Comparison of ENCODE assay signal across 1 cellular context in the genomic region with DNA sequence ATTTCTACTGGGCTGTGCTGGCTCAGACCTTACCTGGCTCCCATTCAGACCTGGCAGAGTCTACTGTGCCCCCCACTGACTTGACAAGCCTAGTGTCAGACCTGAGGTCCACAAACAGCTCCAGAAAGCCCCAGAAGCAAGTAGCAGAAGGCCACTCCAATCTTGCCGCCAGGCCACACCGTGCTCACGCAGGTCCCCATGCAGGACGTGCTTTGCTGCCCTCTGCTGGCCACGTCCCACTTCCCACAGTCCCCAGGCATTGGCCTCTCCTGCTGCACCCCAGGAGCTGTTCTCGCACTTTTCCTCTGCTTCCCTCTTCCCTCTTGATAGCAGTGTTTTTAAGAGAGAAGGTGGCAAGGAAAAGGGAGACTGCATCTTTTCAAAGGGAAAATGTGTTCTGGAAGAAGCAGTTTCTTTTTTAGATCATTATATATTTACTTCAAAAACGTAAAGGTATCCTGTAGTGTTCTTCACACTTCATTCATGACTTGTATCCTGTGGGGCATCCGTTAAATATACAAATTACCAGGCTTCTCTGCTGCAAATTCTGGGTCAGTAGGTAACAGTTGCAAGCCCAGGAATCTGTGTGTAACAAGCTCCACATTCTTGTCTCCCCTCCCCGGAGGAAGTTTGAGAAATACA.
TF ChIP-seq lines count a peak whose summit lies in the region.

No MANE protein-coding gene starts in this region.

TF ChIP-seq in HepG2, 621 proteins besides CTCF, POLR2A, EP300 and RAD21 (continued from another document):
- TF ChIP-seq, protein P1, sequence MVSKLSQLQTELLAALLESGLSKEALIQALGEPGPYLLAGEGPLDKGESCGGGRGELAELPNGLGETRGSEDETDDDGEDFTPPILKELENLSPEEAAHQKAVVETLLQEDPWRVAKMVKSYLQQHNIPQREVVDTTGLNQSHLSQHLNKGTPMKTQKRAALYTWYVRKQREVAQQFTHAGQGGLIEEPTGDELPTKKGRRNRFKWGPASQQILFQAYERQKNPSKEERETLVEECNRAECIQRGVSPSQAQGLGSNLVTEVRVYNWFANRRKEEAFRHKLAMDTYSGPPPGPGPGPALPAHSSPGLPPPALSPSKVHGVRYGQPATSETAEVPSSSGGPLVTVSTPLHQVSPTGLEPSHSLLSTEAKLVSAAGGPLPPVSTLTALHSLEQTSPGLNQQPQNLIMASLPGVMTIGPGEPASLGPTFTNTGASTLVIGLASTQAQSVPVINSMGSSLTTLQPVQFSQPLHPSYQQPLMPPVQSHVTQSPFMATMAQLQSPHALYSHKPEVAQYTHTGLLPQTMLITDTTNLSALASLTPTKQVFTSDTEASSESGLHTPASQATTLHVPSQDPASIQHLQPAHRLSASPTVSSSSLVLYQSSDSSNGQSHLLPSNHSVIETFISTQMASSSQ (IDR thresholded peaks at IDR 0.05; ENCODE audit: low read depth), result no peak
- TF ChIP-seq, protein P1 (CRISPR knock-in tag; IDR thresholded peaks at IDR 0.05; ENCODE audit: borderline replicate concordance), result no peak
- TF ChIP-seq ASH2L (IDR thresholded peaks at IDR 0.05; ENCODE audit: insufficient read length, low read depth, low read length) (no peak), NCOA5 (CRISPR knock-in tag; IDR thresholded peaks at IDR 0.05) (no peak), ZSCAN20 (CRISPR knock-in tag; IDR thresholded peaks at IDR 0.05; ENCODE audit: borderline replicate concordance) (no peak), ZNF136 (CRISPR knock-in tag; IDR thresholded peaks at IDR 0.05; ENCODE audit: low read depth) (no peak), KAT8 (CRISPR knock-in tag; IDR thresholded peaks at IDR 0.05) (0 out of 2 replicates have a peak, but pooled peaks have one; percentile 23), KLF6 (CRISPR knock-in tag; IDR thresholded peaks at IDR 0.05) (0 out of 2 replicates have a peak, but pooled peaks have one; percentile 47)
- TF ChIP-seq, protein P2, sequence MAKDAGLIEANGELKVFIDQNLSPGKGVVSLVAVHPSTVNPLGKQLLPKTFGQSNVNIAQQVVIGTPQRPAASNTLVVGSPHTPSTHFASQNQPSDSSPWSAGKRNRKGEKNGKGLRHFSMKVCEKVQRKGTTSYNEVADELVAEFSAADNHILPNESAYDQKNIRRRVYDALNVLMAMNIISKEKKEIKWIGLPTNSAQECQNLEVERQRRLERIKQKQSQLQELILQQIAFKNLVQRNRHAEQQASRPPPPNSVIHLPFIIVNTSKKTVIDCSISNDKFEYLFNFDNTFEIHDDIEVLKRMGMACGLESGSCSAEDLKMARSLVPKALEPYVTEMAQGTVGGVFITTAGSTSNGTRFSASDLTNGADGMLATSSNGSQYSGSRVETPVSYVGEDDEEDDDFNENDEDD (CRISPR knock-in tag; IDR thresholded peaks at IDR 0.05; ENCODE audit: borderline replicate concordance), result peak; percentile 36; the same call in 1 of the 2 replicates
